ENCODE assay signal across 8 cellular contexts in genomic region chr11:34053161-34053686, GRCh38. TPM values are rescaled to one million over a fixed set of nuclear protein-coding genes. Genes with fewer than 3 reads are reported as not detected.
DNase-seq lines count a peak whose midpoint lies in the region; ATAC-seq and TF ChIP-seq lines count a peak whose summit lies in the region.

No MANE protein-coding gene starts in this region.

- peak overlapping the region; percentile 86 for H3K4me2 ChIP-seq in PC-9
- peak overlapping the region; percentile 90 for H3K4me2 ChIP-seq in fibroblast of lung (ENCODE audit: extremely low read depth, insufficient read depth, low read length)

- H3K79me2 ChIP-seq in PC-9 (ENCODE audit: low read depth) (peaks cover 61% of the 10 kb centered on the region), fibroblast of lung (ENCODE audit: control insufficient read depth, insufficient read depth, low read length) (peaks cover 60% of the 10 kb centered on the region)

- peak overlapping the region; percentile 99 for H3K4me3 Mint-ChIP-seq in activated T-helper 1 cell treated with anti-CD3 and anti-CD28 coated beads, Interleukin-12 subunit alpha, Interleukin-12 subunit beta, Interleukin-2, Interleukin-4 antibody, amounts not matched to agents 30 ng/mL and 10 ng/mL and 1 ng/mL, durations not matched to agents 14 hours and 24 hours and 36 hours
- peak overlapping the region; percentile 98 for H3K4me3 Mint-ChIP-seq in natural killer cell treated with Interleukin-12 subunit alpha and Interleukin-12 subunit beta and Interleukin-15 and Interleukin-18, amount 100 ng/mL, for 72 hours

- H3K36me3 ChIP-seq in PC-9 (ENCODE audit: low read depth) = peaks cover 35% of the 10 kb centered on the region
- peaks cover 4% of the 10 kb centered on the region for H3K36me3 ChIP-seq in fibroblast of lung (ENCODE audit: control insufficient read depth, insufficient read depth, low read length)

- H3K27ac ChIP-seq in PC-9 (peak overlapping the region; percentile 94), fibroblast of lung (ENCODE audit: insufficient read depth, low read length) (peak overlapping the region; percentile 72)

- peaks cover 18% of the 10 kb centered on the region for H3K4me1 Mint-ChIP-seq in activated T-helper 1 cell treated with anti-CD3 and anti-CD28 coated beads, Interleukin-12 subunit alpha, Interleukin-12 subunit beta, Interleukin-2, Interleukin-4 antibody, amounts not matched to agents 30 ng/mL and 10 ng/mL and 1 ng/mL, durations not matched to agents 14 hours and 24 hours and 36 hours (ENCODE audit: low read depth)
- H3K4me1 Mint-ChIP-seq in natural killer cell treated with Interleukin-12 subunit alpha and Interleukin-12 subunit beta and Interleukin-15 and Interleukin-18, amount 100 ng/mL, for 72 hours (ENCODE audit: low read depth in 2 of 2) = peaks cover 12 to 43% of the 10 kb centered on the region in 2 donors

- peak overlapping the region; percentile 86 for H2AFZ ChIP-seq in PC-9
- no peak overlapping the region for H2AFZ ChIP-seq in fibroblast of lung (ENCODE audit: low read length)

- TSS peak; percentile 37 for BruUV-seq in PC-9 (replicated peaks; lab: Mats Ljungman, UMichigan)

- H3K4me1 ChIP-seq in PC-9 (replicated peaks; ENCODE audit: insufficient read depth) (peaks cover 46% of the 10 kb centered on the region), fibroblast of lung (ENCODE audit: control insufficient read depth, extremely low read depth, insufficient read depth, low read length) (peaks cover 6% of the 10 kb centered on the region)

- ATAC-seq in natural killer cell treated with Interleukin-12 subunit alpha and Interleukin-12 subunit beta and Interleukin-15 and Interleukin-18, amount 100 ng/mL, for 72 hours = peak; percentile 57 to 62

- H4K20me1 ChIP-seq in PC-9 (ENCODE audit: insufficient read depth) = peaks cover 47% of the 10 kb centered on the region
- peaks cover 10% of the 10 kb centered on the region for H4K20me1 ChIP-seq in fibroblast of lung (ENCODE audit: control insufficient read depth, extremely low read depth, insufficient read depth, low read length)

- peak overlapping the region; percentile 97 for H3K27ac Mint-ChIP-seq in activated T-helper 1 cell treated with anti-CD3 and anti-CD28 coated beads, Interleukin-12 subunit alpha, Interleukin-12 subunit beta, Interleukin-2, Interleukin-4 antibody, amounts not matched to agents 30 ng/mL and 10 ng/mL and 1 ng/mL, durations not matched to agents 14 hours and 24 hours and 36 hours
- H3K27ac Mint-ChIP-seq in natural killer cell treated with Interleukin-12 subunit alpha and Interleukin-12 subunit beta and Interleukin-15 and Interleukin-18, amount 100 ng/mL, for 72 hours = peak overlapping the region; percentile 97 to 99

- intact Hi-C loops in PC-9 (cut with micrococcal nuclease; ENCODE audit: unreplicated experiment) = loop anchor here (1.0 kb wide), 1 partner anchor 56 kb away; no protein-coding TSS in a partner anchor
- intact Hi-C loops in activated T-helper 1 cell treated with anti-CD3 and anti-CD28 coated beads, Interleukin-12 subunit alpha, Interleukin-12 subunit beta, Interleukin-2, Interleukin-4 antibody, amounts not matched to agents 30 ng/mL and 10 ng/mL and 1 ng/mL, durations not matched to agents 14 hours and 24 hours and 36 hours (cut with micrococcal nuclease) = loop anchor here (2.0 to 10.0 kb wide), 6 partner anchors 161 to 1612 kb away; partner anchors contain the start of genes CSTF3, DEPDC7, LMO2 and QSER1

- H3F3A ChIP-seq in PC-9 (ENCODE audit: insufficient read depth, low read depth) = peaks cover 31% of the 10 kb centered on the region

- TF ChIP-seq CTCF in PC-9 (conservative IDR thresholded peaks at IDR 0.05) (no peak), fibroblast of lung (conservative IDR thresholded peaks at IDR 0.05 in 1 of 2, IDR thresholded peaks at IDR 0.05 in 1 of 2; ENCODE audit: low read depth in 1 of 2, low read length in 2 of 2) (no peak)

- DNase-seq in AML-193 (lab: John Stamatoyannopoulos, UW) (peak; percentile 61 to 66), HT1080 (ENCODE audit: low read depth) (peak; percentile 73), PC-9 (peak; percentile 63 to 75), fibroblast of lung (ENCODE audit: low read depth in 2 of 2) (peak; percentile 77 to 81)
- peak; percentile 74 for DNase-seq in activated T-helper 1 cell treated with anti-CD3 and anti-CD28 coated beads, Interleukin-12 subunit alpha, Interleukin-12 subunit beta, Interleukin-2, Interleukin-4 antibody, amounts not matched to agents 30 ng/mL and 10 ng/mL and 1 ng/mL, durations not matched to agents 14 hours and 24 hours and 36 hours (ENCODE audit: low spot score)
- peak; percentile 87 for DNase-seq in natural killer cell treated with Interleukin-12 subunit alpha and Interleukin-12 subunit beta and Interleukin-15 and Interleukin-18, amount 100 ng/mL, for 72 hours (ENCODE audit: low spot score)
- peak; percentile 85 for DNase-seq in stimulated activated naive CD4-positive, alpha-beta T cell treated with Interleukin-2 at 50 U/mL for 16 hours (lab: John Stamatoyannopoulos, UW)

- H3K9me3 ChIP-seq in PC-9 (ENCODE audit: insufficient read depth, low read depth) (no peaks in the 10 kb centered on the region), fibroblast of lung (ENCODE audit: control insufficient read depth, insufficient read depth, low read depth, low read length) (no peaks in the 10 kb centered on the region)

- H3K9ac ChIP-seq in fibroblast of lung (ENCODE audit: insufficient read depth, low read length) = peak overlapping the region; percentile 86

- H3K27me3 Mint-ChIP-seq in activated T-helper 1 cell treated with anti-CD3 and anti-CD28 coated beads, Interleukin-12 subunit alpha, Interleukin-12 subunit beta, Interleukin-2, Interleukin-4 antibody, amounts not matched to agents 30 ng/mL and 10 ng/mL and 1 ng/mL, durations not matched to agents 14 hours and 24 hours and 36 hours (ENCODE audit: insufficient read depth) = no peaks in the 10 kb centered on the region
- H3K27me3 Mint-ChIP-seq in natural killer cell treated with Interleukin-12 subunit alpha and Interleukin-12 subunit beta and Interleukin-15 and Interleukin-18, amount 100 ng/mL, for 72 hours = peaks cover 0 to under 1% of the 10 kb centered on the region in 2 donors

- POLR2A ChIA-PET in PC-9 (lab: Charles Lee; ENCODE audit: unreplicated experiment) = interaction anchor here (0.7 kb wide), 1 partner anchor 318 kb away, joined by 4 read pairs; no protein-coding TSS in a partner anchor

- TF ChIP-seq POLR2A in GM19099 (IDR thresholded peaks at IDR 0.05; ENCODE audit: extremely low read depth, insufficient read length, low read depth) = peak; percentile 60

- no peaks in the 10 kb centered on the region for H3K9me2 ChIP-seq in PC-9 (ENCODE audit: insufficient read depth)

- no peaks in the 10 kb centered on the region for H3K27me3 ChIP-seq in PC-9 (ENCODE audit: insufficient read depth, low read depth)
- H3K27me3 ChIP-seq in fibroblast of lung (ENCODE audit: control insufficient read depth, insufficient read depth, low read length) = no peaks in the 10 kb centered on the region

- peaks cover 19% of the 10 kb centered on the region for H3K36me3 Mint-ChIP-seq in activated T-helper 1 cell treated with anti-CD3 and anti-CD28 coated beads, Interleukin-12 subunit alpha, Interleukin-12 subunit beta, Interleukin-2, Interleukin-4 antibody, amounts not matched to agents 30 ng/mL and 10 ng/mL and 1 ng/mL, durations not matched to agents 14 hours and 24 hours and 36 hours (ENCODE audit: low read depth)
- peaks cover 16% of the 10 kb centered on the region for H3K36me3 Mint-ChIP-seq in natural killer cell treated with Interleukin-12 subunit alpha and Interleukin-12 subunit beta and Interleukin-15 and Interleukin-18, amount 100 ng/mL, for 72 hours

- H3K4me3 ChIP-seq in PC-9 (peak overlapping the region; percentile 72), fibroblast of lung (replicated peaks in 1 of 4; ENCODE audit: control extremely low read depth in 1 of 4, insufficient read depth in 1 of 4, low read depth in 3 of 4, low read length in 4 of 4) (peak overlapping the region; percentile 61 to 89 (median 78))

- CTCF ChIA-PET in PC-9 (lab: Charles Lee) = interaction anchor here (0.6 kb wide), 1 partner anchor 220 kb away, joined by 6 read pairs; no protein-coding TSS in a partner anchor

- H3K9me3 Mint-ChIP-seq in activated T-helper 1 cell treated with anti-CD3 and anti-CD28 coated beads, Interleukin-12 subunit alpha, Interleukin-12 subunit beta, Interleukin-2, Interleukin-4 antibody, amounts not matched to agents 30 ng/mL and 10 ng/mL and 1 ng/mL, durations not matched to agents 14 hours and 24 hours and 36 hours = no peaks in the 10 kb centered on the region
- H3K9me3 Mint-ChIP-seq in natural killer cell treated with Interleukin-12 subunit alpha and Interleukin-12 subunit beta and Interleukin-15 and Interleukin-18, amount 100 ng/mL, for 72 hours = no peaks in the 10 kb centered on the region

RNA-seq across cellular contexts. Expression of gene CAPRIN1, which starts 1.7 kb away (rescaled TPM):
- 282 and 324 TPM in 2 replicates for total RNA-seq in HT1080 (2014; rRNA removed; shearing (Covaris generic))
- 166 and 207 TPM in 2 replicates for polyA plus RNA-seq in HT1080 (2015; cell fraction: cytosol; rRNA removed)
- 288 and 328 TPM in 2 replicates for polyA plus RNA-seq in HT1080 (2015; cell fraction: nucleus; rRNA removed)
- total RNA-seq in PC-9 (2021) (258 and 289 TPM in 2 replicates), fibroblast of lung (181 and 220 TPM in 2 replicates)
- 285 and 289 TPM in 2 replicates for total RNA-seq in activated T-helper 1 cell treated with anti-CD3 and anti-CD28 coated beads, Interleukin-12 subunit alpha, Interleukin-12 subunit beta, Interleukin-2, Interleukin-4 antibody, amounts not matched to agents 30 ng/mL and 10 ng/mL and 1 ng/mL, durations not matched to agents 14 hours and 24 hours and 36 hours
- polyA plus RNA-seq in fibroblast of lung = 203 and 228 TPM in 2 replicates
- 144 and 160 TPM in 2 replicates for polyA plus RNA-seq in fibroblast of lung (2012)
- polyA minus RNA-seq in fibroblast of lung (ENCODE audit: low replicate concordance) = 384 and 490 TPM in 2 replicates
- total RNA-seq in natural killer cell treated with Interleukin-12 subunit alpha and Interleukin-12 subunit beta and Interleukin-15 and Interleukin-18, amount 100 ng/mL, for 72 hours = 100 to 1,000 TPM; 228 to 234 TPM

RNA-seq across cellular contexts. Expression of gene NAT10, which starts 52.2 kb away (rescaled TPM):
- 47.1 and 60.9 TPM in 2 replicates for total RNA-seq in HT1080 (2014; rRNA removed; shearing (Covaris generic))
- 25.5 and 30.7 TPM in 2 replicates for polyA plus RNA-seq in HT1080 (2015; cell fraction: cytosol; rRNA removed)
- polyA plus RNA-seq in HT1080 (2015; cell fraction: nucleus; rRNA removed) = 92.0 and 106 TPM in 2 replicates
- total RNA-seq in PC-9 (2021) (53.2 and 62.3 TPM in 2 replicates), fibroblast of lung (12.1 and 14.4 TPM in 2 replicates)
- 157 and 158 TPM in 2 replicates for total RNA-seq in activated T-helper 1 cell treated with anti-CD3 and anti-CD28 coated beads, Interleukin-12 subunit alpha, Interleukin-12 subunit beta, Interleukin-2, Interleukin-4 antibody, amounts not matched to agents 30 ng/mL and 10 ng/mL and 1 ng/mL, durations not matched to agents 14 hours and 24 hours and 36 hours
- polyA plus RNA-seq in fibroblast of lung = 21.5 and 33.0 TPM in 2 replicates
- 21.9 and 35.2 TPM in 2 replicates for polyA plus RNA-seq in fibroblast of lung (2012)
- 60.2 and 79.5 TPM in 2 replicates for polyA minus RNA-seq in fibroblast of lung (ENCODE audit: low replicate concordance)
- total RNA-seq in natural killer cell treated with Interleukin-12 subunit alpha and Interleukin-12 subunit beta and Interleukin-15 and Interleukin-18, amount 100 ng/mL, for 72 hours = 100 to 1,000 TPM in 1 of 2 donors, 10 to 100 TPM in 1; 93.6 to 135 TPM

Comparison
In these comparisons a context has a peak if more than half of its experiments do, and no peak if none do; other contexts are left out.
1. Peak in every context shown above with its lines: DNase-seq, ATAC-seq, H3K4me3 ChIP-seq and H3K27ac ChIP-seq.